9 cellular contexts compared by ENCODE assay signal in genomic region chr9:93132946-93133640, GRCh38. TPM values are rescaled to one million over a fixed set of nuclear protein-coding genes. Genes with fewer than 3 reads are reported as not detected.
A peak's percentile ranks its signal among the peaks of the same experiment; 100 is the strongest.
DNase-seq lines count a peak whose midpoint lies in the region; ATAC-seq and TF ChIP-seq lines count a peak whose summit lies in the region.
"Had no signal": no experiment of that assay in that cellular context is flagged by ENCODE, and none has a peak within 500 bp of the region (broad histone marks: within the 10 kb centered on the region; RNA-seq: fewer than 3 reads in every experiment).

No MANE protein-coding gene starts in this region.

- intact Hi-C loops in mammary epithelial cell (cut with micrococcal nuclease), result loop anchor here (2.0 to 5.0 kb wide), 2 partner anchors 36 to 320 kb away; partner anchors contain the start of genes CARD19 and FAM120AOS
- intact Hi-C loops in right lobe of liver (cut with DNase I), result no loop called here
- intact Hi-C loops in thyroid gland (cut with DNase I), result loop anchor here (10.0 kb wide), 1 partner anchor 322 kb away; the partner anchor contains the start of genes FAM120A and FAM120AOS

- H3K9me3 ChIP-seq in HUES6 (ENCODE audit: control insufficient read depth, insufficient read depth, low read depth, low read length), result no peaks in the 10 kb centered on the region
- H3K9me3 ChIP-seq in mammary epithelial cell (replicated peaks; ENCODE audit: insufficient read depth, low read length), result no peaks in the 10 kb centered on the region
- H3K9me3 ChIP-seq in right lobe of liver, result no peaks in the 10 kb centered on the region
- no peaks in the 10 kb centered on the region for H3K9me3 ChIP-seq in thyroid gland

- in situ Hi-C loops in ACHN (cut with HindIII; ENCODE audit: low pct_ligation_motif_present, low pct_unique_long_range_greater_than_20kb, low sequenced_read_pairs), result no loop called here
- in situ Hi-C loops in mammary epithelial cell (cut with MboI; ENCODE audit: low sequenced_read_pairs in 2 of 2), result no loop called here

- H3K27me3 ChIP-seq in HUES6 (ENCODE audit: control insufficient read depth, insufficient read depth, low read length) (peaks cover 11% of the 10 kb centered on the region), mammary epithelial cell (ENCODE audit: insufficient read depth, low read length) (no peaks in the 10 kb centered on the region), right lobe of liver (no peaks in the 10 kb centered on the region), thyroid gland (no peaks in the 10 kb centered on the region)

- H2AFZ ChIP-seq in mammary epithelial cell (ENCODE audit: low read depth, low read length), result peak overlapping the region; percentile 89

- TF ChIP-seq CTCF in mammary epithelial cell (conservative IDR thresholded peaks at IDR 0.05 in 1 of 2, IDR thresholded peaks at IDR 0.05 in 1 of 2; ENCODE audit: extremely low read depth in 1 of 2, insufficient read depth in 1 of 2, low read depth in 1 of 2, low read length in 2 of 2) (no peak), right lobe of liver (IDR thresholded peaks at IDR 0.05) (no peak), thyroid gland (IDR thresholded peaks at IDR 0.05) (no peak)

- H3K9ac ChIP-seq in HUES6 (ENCODE audit: low read length) (peak overlapping the region; percentile 69), mammary epithelial cell (ENCODE audit: insufficient read depth, low read length) (peak overlapping the region; percentile 88)

- TF ChIP-seq POLR2A in right lobe of liver (IDR thresholded peaks at IDR 0.05) (no peak), thyroid gland (IDR thresholded peaks at IDR 0.05) (peak in 1 of 2 donors; percentile 33)

- DNase-seq in ACHN (peak; percentile 12), mammary epithelial cell (peak; percentile 39), right lobe of liver (peak in 1 of 3 donors; percentile 55), thyroid gland (peak; percentile 83 to 85), NCI-H345 treated with DMSO at 0.1 percent for 48 hours (lab: John Stamatoyannopoulos, UW; ENCODE audit: unreplicated experiment) (no peak), RKO (ENCODE audit: low spot score) (no peak)

- dilution Hi-C loops in mammary epithelial cell (cut with HindIII; ENCODE audit: low sequenced_read_pairs), result no loop called here

- H3K27ac ChIP-seq in HUES6 (ENCODE audit: low read depth, low read length) (peak overlapping the region; percentile 36; the same call in 1 of the 2 replicates), mammary epithelial cell (ENCODE audit: insufficient read depth, low read depth, low read length) (peak overlapping the region; percentile 85), right lobe of liver (peak overlapping the region; percentile 92 to 98 (median 98)), thyroid gland (peak overlapping the region; percentile 93 to 98 (median 96))

- peak overlapping the region; percentile 91 for H3K4me2 ChIP-seq in mammary epithelial cell (ENCODE audit: insufficient read depth, low read depth, low read length)

- H3K36me3 ChIP-seq in HUES6 (ENCODE audit: control insufficient read depth, insufficient read depth, low read length) (no peaks in the 10 kb centered on the region), mammary epithelial cell (ENCODE audit: insufficient read depth, low read length) (no peaks in the 10 kb centered on the region), right lobe of liver (no peaks in the 10 kb centered on the region), thyroid gland (no peaks in the 10 kb centered on the region)

- peak overlapping the region; percentile 81 for H3K4me3 ChIP-seq in HUES6 (ENCODE audit: low read depth, low read length)
- peak overlapping the region; percentile 85 to 87 (median 86) for H3K4me3 ChIP-seq in mammary epithelial cell (replicated peaks in 1 of 3; ENCODE audit: insufficient read depth in 1 of 3, low read depth in 2 of 3, low read length in 3 of 3)
- peak overlapping the region; percentile 92 to 98 (median 96) for H3K4me3 ChIP-seq in right lobe of liver
- peak overlapping the region; percentile 50 to 97 (median 88) for H3K4me3 ChIP-seq in thyroid gland (replicated peaks in 1 of 3)

- CTCF ChIA-PET in mammary epithelial cell (lab: Charles Lee; ENCODE audit: low non-redundant PET), result no interaction called here

- 43% methylated on average over 14 of the region's 18 CpGs for WGBS in mammary epithelial cell (ENCODE audit: low coverage, missing lambda C conversion rate)
- WGBS in right lobe of liver (ENCODE audit: insufficient coverage, low coverage, low lambda C conversion rate, missing lambda C conversion rate), result 10% methylated on average over 7 of the region's 18 CpGs
- WGBS in thyroid gland, 2 donors, result 7 to 15% methylated on average over 16 to 17 of the region's 18 CpGs

- ATAC-seq in right lobe of liver, result peak; percentile 2 to 9 (median 6)
- no peak for ATAC-seq in HG03432 (IDR thresholded peaks at IDR 0.05; ENCODE audit: unreplicated experiment)

- BruUV-seq in mammary epithelial cell (replicated peaks; lab: Mats Ljungman, UMichigan), result TSS peak; percentile 42

- peaks cover 31% of the 10 kb centered on the region for H3K4me1 ChIP-seq in HUES6 (ENCODE audit: control insufficient read depth, insufficient read depth, low read length)
- H3K4me1 ChIP-seq in mammary epithelial cell (ENCODE audit: insufficient read depth, low read length), result peaks cover 34% of the 10 kb centered on the region
- peaks cover 0 to 56% (median 20%) of the 10 kb centered on the region in 4 donors for H3K4me1 ChIP-seq in right lobe of liver
- peaks cover 62 to 66% of the 10 kb centered on the region in 2 donors for H3K4me1 ChIP-seq in thyroid gland

- peaks cover 54% of the 10 kb centered on the region for H3K79me2 ChIP-seq in mammary epithelial cell (ENCODE audit: insufficient read depth, low read length)

- no peaks in the 10 kb centered on the region for H4K20me1 ChIP-seq in mammary epithelial cell (ENCODE audit: insufficient read depth, low read length)

RNA-seq across cellular contexts. Expression of gene NINJ1, which starts 1.0 kb away (rescaled TPM):
- total RNA-seq in mammary epithelial cell (10 to 100 TPM; 50.2 to 92.2 TPM), right lobe of liver (100 to 1,000 TPM in 1 of 6 experiments, 10 to 100 TPM in 5; 35.6 to 103 (median 65.1) TPM), thyroid gland (100 to 1,000 TPM in 2 of 4 donors, 10 to 100 TPM in 2; 82.9 to 168 (median 121) TPM)
- polyA plus RNA-seq in mammary epithelial cell, result 48.5 TPM
- 69.2 TPM for polyA minus RNA-seq in mammary epithelial cell

RNA-seq across cellular contexts. Expression of gene CARD19, which starts 37.1 kb away (rescaled TPM):
- total RNA-seq in mammary epithelial cell (10 to 100 TPM; 56.1 to 68.8 TPM), right lobe of liver (10 to 100 TPM in 3 of 6 experiments, 1 to 10 TPM in 3; 6.3 to 31.7 (median 12.1) TPM), thyroid gland (10 to 100 TPM; 37.0 to 61.8 (median 49.1) TPM)
- 77.6 TPM for polyA plus RNA-seq in mammary epithelial cell
- 10.8 TPM for polyA minus RNA-seq in mammary epithelial cell

RNA-seq across cellular contexts. Expression of gene WNK2, which starts 50.8 kb away (rescaled TPM):
- total RNA-seq in mammary epithelial cell, result 10 to 100 TPM in 1 of 2 donors, under 1 TPM in 1; 0.49 to 12.8 TPM
- 0.01 TPM for polyA plus RNA-seq in mammary epithelial cell
- not detected for polyA minus RNA-seq in mammary epithelial cell
- total RNA-seq in right lobe of liver, result 1 to 10 TPM in 5 of 6 experiments, under 1 TPM in 1; 0.43 to 3.6 (median 1.3) TPM
- total RNA-seq in thyroid gland, result 1 to 10 TPM in 3 of 4 donors, under 1 TPM in 1; 0.94 to 8.5 (median 8.1) TPM
- total RNA-seq: pulmonary artery endothelial cell had no signal

Comparison
In these comparisons a context has a peak if more than half of its experiments do, and no peak if none do; other contexts are left out.
1. DNase-seq: peak in ACHN (single experiment), mammary epithelial cell (single experiment) and thyroid gland (2 of 2); none in NCI-H345 treated with DMSO at 0.1 percent for 48 hours (single experiment) and RKO (single experiment).
2. H3K27ac ChIP-seq: peak in every context shown above with its lines; median percentile 98 in right lobe of liver; 96 in thyroid gland; 85 in mammary epithelial cell; 36 in HUES6.
3. intact Hi-C loops: an anchor here in mammary epithelial cell (2.0 to 5.0 kb wide) and thyroid gland (10.0 kb wide); none called in right lobe of liver.
4. Peak in every context shown above with its lines, with median percentiles within 50 percentile points of each other: H3K4me3 ChIP-seq.